ENCODE assay signal across 7 cellular contexts in the genomic region with DNA sequence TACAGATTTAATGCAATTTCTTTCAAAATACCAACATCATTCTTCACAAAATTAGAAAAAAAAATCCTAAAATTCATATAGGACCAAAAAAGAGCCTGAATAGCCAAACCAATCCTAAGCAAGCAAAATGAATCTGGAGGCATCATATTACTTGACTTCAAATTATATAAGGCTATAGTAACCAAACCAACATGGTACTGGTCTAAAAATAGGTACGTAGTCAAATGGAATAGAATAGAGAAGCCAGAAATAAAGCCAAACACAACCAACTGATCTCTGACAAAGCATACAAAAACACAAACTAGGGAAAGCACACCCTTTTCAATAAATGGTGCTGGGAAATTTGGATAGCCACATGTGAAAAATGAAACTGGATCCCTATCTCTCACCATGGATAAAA.
"Had no signal": no experiment of that assay in that cellular context is flagged by ENCODE, and none has a peak within 500 bp of the region (broad histone marks: within the 10 kb centered on the region; RNA-seq: fewer than 3 reads in every experiment).

No MANE protein-coding gene starts in this region.

- H3K4me3 Mint-ChIP-seq: HFFc6 had no signal

- ATAC-seq: HCT116 had no signal

- H3K27ac Mint-ChIP-seq: HFFc6 had no signal

- H3K36me3 ChIP-seq: HAP-1 had no signal

- DNase-seq: GM23248, GOT3, H7, HFFc6, IMR-90 had no signal

- H3K4me1 ChIP-seq: HAP-1 had no signal

- H3K27ac ChIP-seq: GM23248 had no signal

- H3K4me3 ChIP-seq: GM23248, HAP-1 had no signal

- H3K9me3 ChIP-seq: HAP-1 had no signal
